1 cellular context compared by ENCODE assay signal in genomic region chr2:85888745-85889647, GRCh38.
TF ChIP-seq lines count a peak whose summit lies in the region.

Gene ST3GAL5, minus strand, starts transcription at chr2:85888990. Its CDS starts 85 bp downstream, at chr2:85888905.

TF ChIP-seq in HepG2, 621 proteins besides CTCF, POLR2A, EP300 and RAD21 (continued from another document and continues in another):
- TF ChIP-seq HOMEZ (CRISPR knock-in tag; IDR thresholded peaks at IDR 0.05; ENCODE audit: low read depth) (no peak; the same call in 1 of the 2 replicates), HNF4A (CRISPR knock-in tag; IDR thresholded peaks at IDR 0.05) (no peak), ZNF510 (CRISPR knock-in tag; IDR thresholded peaks at IDR 0.05; ENCODE audit: low read depth) (no peak), ZNF577 (CRISPR knock-in tag; IDR thresholded peaks at IDR 0.05; ENCODE audit: borderline replicate concordance, low read depth) (no peak), FOSL1 (CRISPR knock-in tag; IDR thresholded peaks at IDR 0.05; ENCODE audit: borderline replicate concordance) (no peak), ARHGAP35 (CRISPR knock-in tag; IDR thresholded peaks at IDR 0.05; ENCODE audit: borderline replicate concordance) (peak; percentile 76; the same call in 1 of the 2 replicates), ZNF709 (CRISPR knock-in tag; IDR thresholded peaks at IDR 0.05) (peak; percentile 70; the same call in 1 of the 2 replicates), CCDC6 (CRISPR knock-in tag; IDR thresholded peaks at IDR 0.05) (no peak), RXRA (CRISPR knock-in tag; IDR thresholded peaks at IDR 0.05) (no peak), SIN3B (IDR thresholded peaks at IDR 0.05; ENCODE audit: low read length) (no peak), ZMAT3 (CRISPR knock-in tag; conservative IDR thresholded peaks at IDR 0.05) (no peak), ZNF605 (CRISPR knock-in tag; IDR thresholded peaks at IDR 0.05) (0 out of 2 replicates have a peak, but pooled peaks have one; percentile 44), NCOR1 (IDR thresholded peaks at IDR 0.05; ENCODE audit: borderline replicate concordance, low read length) (no peak), ZNF672 (CRISPR knock-in tag; IDR thresholded peaks at IDR 0.05) (no peak), NCOA1 (CRISPR knock-in tag; IDR thresholded peaks at IDR 0.05) (no peak), ZNF468 (CRISPR knock-in tag; IDR thresholded peaks at IDR 0.05) (no peak), RFXANK (CRISPR knock-in tag; IDR thresholded peaks at IDR 0.05) (no peak), PITX1 (CRISPR knock-in tag; IDR thresholded peaks at IDR 0.05) (no peak), ZC3H4 (CRISPR knock-in tag; IDR thresholded peaks at IDR 0.05; ENCODE audit: borderline replicate concordance) (no peak), NONO (IDR thresholded peaks at IDR 0.05) (no peak), NONO (CRISPR knock-in tag; conservative IDR thresholded peaks at IDR 0.05) (no peak; the same call in 1 of the 2 replicates), ZFP90 (CRISPR knock-in tag; IDR thresholded peaks at IDR 0.05; ENCODE audit: borderline replicate concordance) (no peak; the same call in 1 of the 2 replicates), SIX1 (CRISPR knock-in tag; IDR thresholded peaks at IDR 0.05; ENCODE audit: borderline replicate concordance) (no peak), SALL1 (CRISPR knock-in tag; IDR thresholded peaks at IDR 0.05) (0 out of 2 replicates have a peak, but pooled peaks have one; percentile 47), CCAR2 (optimal IDR thresholded peaks at IDR 0.05; ENCODE audit: low read depth, low read length) (peak; percentile 49), MIXL1 (CRISPR knock-in tag; IDR thresholded peaks at IDR 0.05) (no peak), ELF3 (CRISPR knock-in tag; IDR thresholded peaks at IDR 0.05) (0 out of 2 replicates have a peak, but pooled peaks have one; percentile 36), SIN3A (IDR thresholded peaks at IDR 0.05; ENCODE audit: borderline replicate concordance, low read depth, low read length) (peak; percentile 80; the same call in 1 of the 2 replicates), SSRP1 (CRISPR knock-in tag; IDR thresholded peaks at IDR 0.05) (no peak), PCBP1 (IDR thresholded peaks at IDR 0.05; ENCODE audit: borderline replicate concordance, low read depth, low read length) (no peak), MYC (CRISPR knock-in tag; IDR thresholded peaks at IDR 0.05; ENCODE audit: borderline replicate concordance) (0 out of 2 replicates have a peak, but pooled peaks have one; percentile 26), RBAK (CRISPR knock-in tag; IDR thresholded peaks at IDR 0.05) (no peak), THAP11 (CRISPR knock-in tag; IDR thresholded peaks at IDR 0.05) (peak; percentile 62; the same call in 1 of the 2 replicates), KAT7 (CRISPR knock-in tag; IDR thresholded peaks at IDR 0.05; ENCODE audit: borderline replicate concordance) (no peak), PAX8 (CRISPR knock-in tag; IDR thresholded peaks at IDR 0.05; ENCODE audit: borderline replicate concordance) (0 out of 2 replicates have a peak, but pooled peaks have one; percentile 29), ASH2L (IDR thresholded peaks at IDR 0.05; ENCODE audit: insufficient read length, low read depth, low read length) (peak; percentile 45), KIAA2018 (CRISPR knock-in tag; IDR thresholded peaks at IDR 0.05; ENCODE audit: borderline replicate concordance) (no peak), SKI (IDR thresholded peaks at IDR 0.05; ENCODE audit: partially characterized antibody) (no peak), ZNF652 (CRISPR knock-in tag; IDR thresholded peaks at IDR 0.05; ENCODE audit: borderline replicate concordance, low read depth) (no peak), ZNF282 (IDR thresholded peaks at IDR 0.05; ENCODE audit: partially characterized antibody) (no peak), JARID2 (CRISPR knock-in tag; IDR thresholded peaks at IDR 0.05; ENCODE audit: insufficient replicate concordance) (no peak), TCF7 (IDR thresholded peaks at IDR 0.05; ENCODE audit: low read depth) (no peak; the same call in 1 of the 2 replicates), CBX5 (CRISPR knock-in tag; IDR thresholded peaks at IDR 0.05; ENCODE audit: borderline replicate concordance) (no peak; the same call in 1 of the 2 replicates)
- TF ChIP-seq, protein P1, sequence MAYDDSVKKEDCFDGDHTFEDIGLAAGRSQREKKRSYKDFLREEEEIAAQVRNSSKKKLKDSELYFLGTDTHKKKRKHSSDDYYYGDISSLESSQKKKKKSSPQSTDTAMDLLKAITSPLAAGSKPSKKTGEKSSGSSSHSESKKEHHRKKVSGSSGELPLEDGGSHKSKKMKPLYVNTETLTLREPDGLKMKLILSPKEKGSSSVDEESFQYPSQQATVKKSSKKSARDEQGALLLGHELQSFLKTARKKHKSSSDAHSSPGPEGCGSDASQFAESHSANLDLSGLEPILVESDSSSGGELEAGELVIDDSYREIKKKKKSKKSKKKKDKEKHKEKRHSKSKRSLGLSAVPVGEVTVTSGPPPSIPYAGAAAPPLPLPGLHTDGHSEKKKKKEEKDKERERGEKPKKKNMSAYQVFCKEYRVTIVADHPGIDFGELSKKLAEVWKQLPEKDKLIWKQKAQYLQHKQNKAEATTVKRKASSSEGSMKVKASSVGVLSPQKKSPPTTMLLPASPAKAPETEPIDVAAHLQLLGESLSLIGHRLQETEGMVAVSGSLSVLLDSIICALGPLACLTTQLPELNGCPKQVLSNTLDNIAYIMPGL (CRISPR knock-in tag; IDR thresholded peaks at IDR 0.05; ENCODE audit: borderline replicate concordance in 1 of 2, low read depth in 1 of 2): peak; percentile 97 to 99
- TF ChIP-seq, protein P2, sequence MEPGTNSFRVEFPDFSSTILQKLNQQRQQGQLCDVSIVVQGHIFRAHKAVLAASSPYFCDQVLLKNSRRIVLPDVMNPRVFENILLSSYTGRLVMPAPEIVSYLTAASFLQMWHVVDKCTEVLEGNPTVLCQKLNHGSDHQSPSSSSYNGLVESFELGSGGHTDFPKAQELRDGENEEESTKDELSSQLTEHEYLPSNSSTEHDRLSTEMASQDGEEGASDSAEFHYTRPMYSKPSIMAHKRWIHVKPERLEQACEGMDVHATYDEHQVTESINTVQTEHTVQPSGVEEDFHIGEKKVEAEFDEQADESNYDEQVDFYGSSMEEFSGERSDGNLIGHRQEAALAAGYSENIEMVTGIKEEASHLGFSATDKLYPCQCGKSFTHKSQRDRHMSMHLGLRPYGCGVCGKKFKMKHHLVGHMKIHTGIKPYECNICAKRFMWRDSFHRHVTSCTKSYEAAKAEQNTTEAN (CRISPR knock-in tag; conservative IDR thresholded peaks at IDR 0.05): 0 out of 2 replicates have a peak, but pooled peaks have one; percentile 65
- TF ChIP-seq, protein P3, sequence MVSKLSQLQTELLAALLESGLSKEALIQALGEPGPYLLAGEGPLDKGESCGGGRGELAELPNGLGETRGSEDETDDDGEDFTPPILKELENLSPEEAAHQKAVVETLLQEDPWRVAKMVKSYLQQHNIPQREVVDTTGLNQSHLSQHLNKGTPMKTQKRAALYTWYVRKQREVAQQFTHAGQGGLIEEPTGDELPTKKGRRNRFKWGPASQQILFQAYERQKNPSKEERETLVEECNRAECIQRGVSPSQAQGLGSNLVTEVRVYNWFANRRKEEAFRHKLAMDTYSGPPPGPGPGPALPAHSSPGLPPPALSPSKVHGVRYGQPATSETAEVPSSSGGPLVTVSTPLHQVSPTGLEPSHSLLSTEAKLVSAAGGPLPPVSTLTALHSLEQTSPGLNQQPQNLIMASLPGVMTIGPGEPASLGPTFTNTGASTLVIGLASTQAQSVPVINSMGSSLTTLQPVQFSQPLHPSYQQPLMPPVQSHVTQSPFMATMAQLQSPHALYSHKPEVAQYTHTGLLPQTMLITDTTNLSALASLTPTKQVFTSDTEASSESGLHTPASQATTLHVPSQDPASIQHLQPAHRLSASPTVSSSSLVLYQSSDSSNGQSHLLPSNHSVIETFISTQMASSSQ (IDR thresholded peaks at IDR 0.05; ENCODE audit: low read depth): no peak
- TF ChIP-seq, protein P3 (CRISPR knock-in tag; IDR thresholded peaks at IDR 0.05; ENCODE audit: borderline replicate concordance): peak; percentile 46; the same call in 1 of the 2 replicates
- TF ChIP-seq, protein P4, sequence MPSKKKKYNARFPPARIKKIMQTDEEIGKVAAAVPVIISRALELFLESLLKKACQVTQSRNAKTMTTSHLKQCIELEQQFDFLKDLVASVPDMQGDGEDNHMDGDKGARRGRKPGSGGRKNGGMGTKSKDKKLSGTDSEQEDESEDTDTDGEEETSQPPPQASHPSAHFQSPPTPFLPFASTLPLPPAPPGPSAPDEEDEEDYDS (CRISPR knock-in tag; IDR thresholded peaks at IDR 0.05): peak; percentile 33; the same call in 1 of the 2 replicates
- TF ChIP-seq, protein P5, sequence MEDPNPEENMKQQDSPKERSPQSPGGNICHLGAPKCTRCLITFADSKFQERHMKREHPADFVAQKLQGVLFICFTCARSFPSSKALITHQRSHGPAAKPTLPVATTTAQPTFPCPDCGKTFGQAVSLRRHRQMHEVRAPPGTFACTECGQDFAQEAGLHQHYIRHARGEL (CRISPR knock-in tag; IDR thresholded peaks at IDR 0.05): no peak
